8 cellular contexts compared by ENCODE assay signal in genomic region chr15:90818251-90819210, GRCh38. TPM values are rescaled to one million over a fixed set of nuclear protein-coding genes. Genes with fewer than 3 reads are reported as not detected.
DNase-seq lines count a peak whose midpoint lies in the region; ATAC-seq and TF ChIP-seq lines count a peak whose summit lies in the region.

No MANE protein-coding gene starts in this region.

- no peaks in the 10 kb centered on the region for H3K27me3 ChIP-seq in left ventricle myocardium inferior (ENCODE audit: low read depth)
- no peaks in the 10 kb centered on the region for H3K27me3 ChIP-seq in transverse colon

- H3K9me3 ChIP-seq in KOPT-K1 (ENCODE audit: insufficient read depth, low read length, poor library complexity, severe bottlenecking) = no peaks in the 10 kb centered on the region
- no peaks in the 10 kb centered on the region for H3K9me3 ChIP-seq in T-helper 17 cell (ENCODE audit: control insufficient read depth, low read length, poor library complexity, severe bottlenecking)
- no peaks in the 10 kb centered on the region for H3K9me3 ChIP-seq in left ventricle myocardium inferior (replicated peaks)
- no peaks in the 10 kb centered on the region for H3K9me3 ChIP-seq in transverse colon

- peak; percentile 65 for ATAC-seq in GM18505 (IDR thresholded peaks at IDR 0.05; ENCODE audit: unreplicated experiment)
- ATAC-seq in T-helper 17 cell = peak; percentile 53
- ATAC-seq in GM18519 (IDR thresholded peaks at IDR 0.05; ENCODE audit: low FRiP score, unreplicated experiment) = no peak

- peak overlapping the region; percentile 57 for H3K27ac ChIP-seq in KOPT-K1 (ENCODE audit: low read depth, low read length, poor library complexity, severe bottlenecking)
- H3K27ac ChIP-seq in left ventricle myocardium inferior (replicated peaks) = peak overlapping the region; percentile 64
- H3K27ac ChIP-seq in transverse colon = peak overlapping the region in 1 of 4 donors; percentile 1

- H3K4me1 Mint-ChIP-seq in T-helper 17 cell = peaks cover 29% of the 10 kb centered on the region

- peak overlapping the region; percentile 75 for H3K27ac Mint-ChIP-seq in T-helper 17 cell

- peaks cover 29% of the 10 kb centered on the region for H3K36me3 ChIP-seq in KOPT-K1 (ENCODE audit: insufficient read depth, low read length)
- no peaks in the 10 kb centered on the region for H3K36me3 ChIP-seq in left ventricle myocardium inferior
- H3K36me3 ChIP-seq in transverse colon = no peaks in the 10 kb centered on the region

- no peaks in the 10 kb centered on the region for H3K36me3 Mint-ChIP-seq in T-helper 17 cell (ENCODE audit: low read depth)

- TF ChIP-seq POLR2A in GM18505 (IDR thresholded peaks at IDR 0.05; ENCODE audit: borderline replicate concordance, extremely low read depth, insufficient read depth, insufficient read length) (no peak), transverse colon (IDR thresholded peaks at IDR 0.05) (no peak)

- H3K4me3 Mint-ChIP-seq in T-helper 17 cell = peak overlapping the region; percentile 25

- DNase-seq in T-helper 17 cell (no peak), left ventricle myocardium inferior (peak; percentile 29), NK-92 (lab: John Stamatoyannopoulos, UW; ENCODE audit: unreplicated experiment) (no peak), transverse colon (no peak), HuH-7 (ENCODE audit: low spot score) (no peak)

- peak; percentile 29 for TF ChIP-seq CTCF in left ventricle myocardium inferior (IDR thresholded peaks at IDR 0.05; ENCODE audit: borderline replicate concordance)
- TF ChIP-seq CTCF in transverse colon (IDR thresholded peaks at IDR 0.05) = no peak

- WGBS in transverse colon (ENCODE audit: low coverage in 1 of 2), 2 donors = 67% methylated on average over 26 of the region's 26 CpGs; no CpG with 5 or more reads in 1 of the 2 donors

- peaks cover 21% of the 10 kb centered on the region for H3K4me1 ChIP-seq in left ventricle myocardium inferior
- peaks cover 0 to 20% (median 9%) of the 10 kb centered on the region in 4 donors for H3K4me1 ChIP-seq in transverse colon

- in situ Hi-C loops in transverse colon (cut with MboI; ENCODE audit: low pct_ligation_motif_present in 1 of 4, low pct_unique_long_range_greater_than_20kb in 1 of 4, low sequenced_read_pairs in 3 of 4) = no loop called here

- TF ChIP-seq EP300 in transverse colon (IDR thresholded peaks at IDR 0.05; ENCODE audit: low read depth) = no peak

- H3K27me3 Mint-ChIP-seq in T-helper 17 cell = no peaks in the 10 kb centered on the region

- intact Hi-C loops in left ventricle myocardium inferior (cut with micrococcal nuclease) (loop anchor here (10.0 kb wide), 1 partner anchor 56 kb away; no protein-coding TSS in a partner anchor), transverse colon (cut with DNase I; ENCODE audit: low total_unique reads) (no loop called here)

- H3K4me3 ChIP-seq in left ventricle myocardium inferior = no peak overlapping the region
- no peak overlapping the region for H3K4me3 ChIP-seq in transverse colon

RNA-seq across cellular contexts. Expression of gene FURIN, which starts 49.9 kb away (rescaled TPM):
- total RNA-seq in T-helper 17 cell (100 to 1,000 TPM; 133 to 260 TPM), left ventricle myocardium inferior (42.7 TPM), transverse colon (100 to 1,000 TPM in 1 of 4 donors, 10 to 100 TPM in 3; 64.6 to 109 (median 80.6) TPM)
